In genomic region chr9:115114084-115114483, GRCh38 we compare ENCODE assay signal across 24 cellular contexts. TPM values are rescaled to one million over a fixed set of nuclear protein-coding genes. Genes with fewer than 3 reads are reported as not detected.
A peak's percentile ranks its signal among the peaks of the same experiment; 100 is the strongest.
DNase-seq lines count a peak whose midpoint lies in the region; ATAC-seq and TF ChIP-seq lines count a peak whose summit lies in the region.
"Had no signal": no experiment of that assay in that cellular context is flagged by ENCODE, and none has a peak within 500 bp of the region (broad histone marks: within the 10 kb centered on the region; RNA-seq: fewer than 3 reads in every experiment).

No MANE protein-coding gene starts in this region.

- intact Hi-C loops in tibial artery (cut with DNase I; ENCODE audit: low total_unique reads), result loop anchor here (5.0 kb wide), 1 partner anchor 333 kb away; no protein-coding TSS in a partner anchor

- H3K9me3 Mint-ChIP-seq in activated T-helper 17 cell treated with anti-CD3 and anti-CD28 coated beads, Interleukin-2, amount 50 U/mL, for 72 hours, result no peaks in the 10 kb centered on the region
- H3K9me3 Mint-ChIP-seq: CD4-positive, alpha-beta memory T cell had no signal

- H3K9me3 ChIP-seq in SK-N-SH (no peaks in the 10 kb centered on the region), muscle layer of duodenum (ENCODE audit: control insufficient read depth in 1 of 2, low read length in 2 of 2) (no peaks in the 10 kb centered on the region), tibial artery (no peaks in the 10 kb centered on the region)
- H3K9me3 ChIP-seq: BLaER1, Caco-2, Peyer's patch had no signal

- no peaks in the 10 kb centered on the region for H3K36me3 Mint-ChIP-seq in activated T-helper 17 cell treated with anti-CD3 and anti-CD28 coated beads, Interleukin-2, amount 50 U/mL, for 72 hours (ENCODE audit: low read depth)
- H3K36me3 Mint-ChIP-seq: CD4-positive, alpha-beta memory T cell; IgD-negative memory B cell had no signal

- DNase-seq in SK-N-SH (no peak), epithelial cell of prostate (ENCODE audit: low read depth, low spot score) (no peak), tibial artery (no peak), occipital lobe (lab: John Stamatoyannopoulos, UW) (no peak)
- DNase-seq: ACHN; Caco-2; CD4-positive, alpha-beta memory T cell; DMS153; GF-D8; NCI-H1694; NCI-H2081; NCI-H2171; NCI-H345; NCI-H524; NCI-H774; Peyer's patch had no signal

- peak overlapping the region in 1 of 2 experiments; percentile 92; a peak in 2 of 4 replicates for H3K27ac ChIP-seq in SK-N-SH (ENCODE audit: low read depth in 2 of 2, low read length in 1 of 2)
- H3K27ac ChIP-seq in epithelial cell of prostate, result peak overlapping the region; percentile 90
- peak overlapping the region; percentile 92 for H3K27ac ChIP-seq in muscle layer of duodenum (ENCODE audit: low read length)
- H3K27ac ChIP-seq in tibial artery, result peak overlapping the region; percentile 76 to 85
- H3K27ac ChIP-seq: 22Rv1, BLaER1 had no signal

- H3K9ac ChIP-seq in SK-N-SH, result no peak overlapping the region
- H3K9ac ChIP-seq: BLaER1 had no signal

- H4K20me1 ChIP-seq in SK-N-SH (ENCODE audit: insufficient read depth), result peaks cover 12% of the 10 kb centered on the region; the same call in 1 of the 2 replicates
- H4K20me1 ChIP-seq: BLaER1 had no signal

- H3K4me3 ChIP-seq in SK-N-SH (ENCODE audit: low read depth in 2 of 2, low read length in 1 of 2) (peak overlapping the region in 1 of 2 experiments; percentile 16; a peak in 1 of 4 replicates), muscle layer of duodenum (ENCODE audit: low read depth in 1 of 2, low read length in 2 of 2) (peak overlapping the region in 1 of 2 donors; percentile 64), tibial artery (peak overlapping the region in 1 of 2 donors; percentile 57)
- H3K4me3 ChIP-seq: BLaER1 had no signal

- TF ChIP-seq CTCF in SK-N-SH (IDR thresholded peaks at IDR 0.05) (no peak), tibial artery (IDR thresholded peaks at IDR 0.05) (no peak)

- 79% methylated on average over 4 of the region's 4 CpGs for WGBS in SK-N-SH (ENCODE audit: low lambda C conversion rate)

- peaks cover 55% of the 10 kb centered on the region for H3K27me3 Mint-ChIP-seq in activated T-helper 17 cell treated with anti-CD3 and anti-CD28 coated beads, Interleukin-2, amount 50 U/mL, for 72 hours

- TF ChIP-seq RAD21 in SK-N-SH (IDR thresholded peaks at IDR 0.05; ENCODE audit: low read length), result no peak

- no peaks in the 10 kb centered on the region for H3K4me1 Mint-ChIP-seq in activated T-helper 17 cell treated with anti-CD3 and anti-CD28 coated beads, Interleukin-2, amount 50 U/mL, for 72 hours

- H3K79me2 ChIP-seq in SK-N-SH (ENCODE audit: insufficient read depth), result peaks cover 86% of the 10 kb centered on the region

- no peaks in the 10 kb centered on the region for H3K9me2 ChIP-seq in SK-N-SH

- peaks cover 35 to 47% of the 10 kb centered on the region in 2 experiments for H3K36me3 ChIP-seq in SK-N-SH (replicated peaks in 1 of 2; ENCODE audit: control insufficient read depth in 1 of 2, insufficient read depth in 2 of 2, low read length in 1 of 2)
- H3K36me3 ChIP-seq in muscle layer of duodenum (ENCODE audit: control insufficient read depth in 1 of 2, insufficient read depth in 2 of 2, low read length in 2 of 2), result peaks cover 10 to 11% of the 10 kb centered on the region in 2 donors
- peaks cover 0 to 6% (median 0%) of the 10 kb centered on the region in 3 donors for H3K36me3 ChIP-seq in tibial artery
- H3K36me3 ChIP-seq: BLaER1, Peyer's patch had no signal

- POLR2A ChIA-PET in SK-N-SH (lab: Yijun Ruan, JAX), result no interaction called here

- no peak overlapping the region for H3K4me3 Mint-ChIP-seq in activated T-helper 17 cell treated with anti-CD3 and anti-CD28 coated beads, Interleukin-2, amount 50 U/mL, for 72 hours
- H3K4me3 Mint-ChIP-seq: CD4-positive, alpha-beta memory T cell; IgD-negative memory B cell had no signal

- H3K27ac Mint-ChIP-seq in activated T-helper 17 cell treated with anti-CD3 and anti-CD28 coated beads, Interleukin-2, amount 50 U/mL, for 72 hours, result no peak overlapping the region
- H3K27ac Mint-ChIP-seq: CD4-positive, alpha-beta memory T cell; IgD-negative memory B cell had no signal

- CTCF ChIA-PET in SK-N-SH (lab: Yijun Ruan, JAX), result no interaction called here

- peak overlapping the region; percentile 76; the same call in 1 of the 2 replicates for H3K4me2 ChIP-seq in SK-N-SH
- H3K4me2 ChIP-seq: BLaER1 had no signal

- ATAC-seq in SK-N-SH treated with all-trans-retinoic acid at 6 μM for 48 hours (no peak), HG03108 (IDR thresholded peaks at IDR 0.05; ENCODE audit: unreplicated experiment) (no peak)
- ATAC-seq in activated T-helper 17 cell treated with anti-CD3 and anti-CD28 coated beads, Interleukin-2, amount 50 U/mL, for 72 hours (replicated peaks), result no peak
- ATAC-seq: Right ventricle myocardium inferior had no signal

- no peaks in the 10 kb centered on the region for H3K27me3 ChIP-seq in SK-N-SH (ENCODE audit: insufficient read depth)
- peaks cover 8% of the 10 kb centered on the region for H3K27me3 ChIP-seq in muscle layer of duodenum (ENCODE audit: low read depth, low read length)
- no peaks in the 10 kb centered on the region for H3K27me3 ChIP-seq in tibial artery
- H3K27me3 ChIP-seq: Peyer's patch had no signal

- peaks cover 78% of the 10 kb centered on the region for H3F3A ChIP-seq in SK-N-SH (replicated peaks; ENCODE audit: insufficient read depth)

- peaks cover 10 to 24% of the 10 kb centered on the region in 2 experiments; a peak in 3 of 4 replicates for H3K4me1 ChIP-seq in SK-N-SH (ENCODE audit: control insufficient read depth in 1 of 2, insufficient read depth in 2 of 2, low read depth in 1 of 2, low read length in 1 of 2)
- peaks cover 0 to 6% of the 10 kb centered on the region in 2 donors for H3K4me1 ChIP-seq in muscle layer of duodenum (ENCODE audit: control insufficient read depth in 1 of 2, insufficient read depth in 2 of 2, low read length in 2 of 2)
- peaks cover 0 to 67% (median 18%) of the 10 kb centered on the region in 4 donors for H3K4me1 ChIP-seq in tibial artery
- H3K4me1 ChIP-seq: BLaER1, Caco-2, Peyer's patch had no signal

- TF ChIP-seq EP300 in SK-N-SH (IDR thresholded peaks at IDR 0.05; ENCODE audit: borderline replicate concordance in 1 of 2, low read depth in 1 of 2, low read length in 1 of 2), result no peak

- H2AFZ ChIP-seq in SK-N-SH (ENCODE audit: low read depth), result no peak overlapping the region

TF ChIP-seq in SK-N-SH, 30 proteins besides CTCF, POLR2A, EP300 and RAD21:
- TF ChIP-seq YY1 (IDR thresholded peaks at IDR 0.05; ENCODE audit: low read depth) (no peak), RXRA (IDR thresholded peaks at IDR 0.05; ENCODE audit: borderline replicate concordance, low read depth) (no peak), TCF12 (IDR thresholded peaks at IDR 0.05) (no peak), JUND (IDR thresholded peaks at IDR 0.05) (no peak), MAX (IDR thresholded peaks at IDR 0.05; ENCODE audit: low read depth) (no peak), ELF1 (IDR thresholded peaks at IDR 0.05) (no peak), MXI1 (IDR thresholded peaks at IDR 0.05; ENCODE audit: low read depth, low read length) (no peak)
- TF ChIP-seq, protein P1, sequence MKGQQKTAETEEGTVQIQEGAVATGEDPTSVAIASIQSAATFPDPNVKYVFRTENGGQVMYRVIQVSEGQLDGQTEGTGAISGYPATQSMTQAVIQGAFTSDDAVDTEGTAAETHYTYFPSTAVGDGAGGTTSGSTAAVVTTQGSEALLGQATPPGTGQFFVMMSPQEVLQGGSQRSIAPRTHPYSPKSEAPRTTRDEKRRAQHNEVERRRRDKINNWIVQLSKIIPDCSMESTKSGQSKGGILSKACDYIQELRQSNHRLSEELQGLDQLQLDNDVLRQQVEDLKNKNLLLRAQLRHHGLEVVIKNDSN (IDR thresholded peaks at IDR 0.05; ENCODE audit: borderline replicate concordance, low read depth), result no peak

TF ChIP-seq in SK-N-SH treated with all-trans-retinoic acid at 6 μM for 48 hours, 23 proteins besides CTCF, POLR2A, EP300 and RAD21 (continues in another document):
- TF ChIP-seq PPARA (CRISPR knock-in tag; IDR thresholded peaks at IDR 0.05; ENCODE audit: borderline replicate concordance) (no peak), ISL1 (CRISPR knock-in tag; IDR thresholded peaks at IDR 0.05) (no peak), GLIS3 (CRISPR knock-in tag; IDR thresholded peaks at IDR 0.05) (no peak), OSR1 (CRISPR knock-in tag; IDR thresholded peaks at IDR 0.05) (no peak), ARNTL (CRISPR knock-in tag; IDR thresholded peaks at IDR 0.05; ENCODE audit: borderline replicate concordance, low read depth) (no peak), ZNF565 (CRISPR knock-in tag; conservative IDR thresholded peaks at IDR 0.05; ENCODE audit: low read depth) (no peak), ZFP3 (CRISPR knock-in tag; IDR thresholded peaks at IDR 0.05) (no peak), BACH2 (CRISPR knock-in tag; IDR thresholded peaks at IDR 0.05; ENCODE audit: borderline replicate concordance) (no peak), SNAI2 (CRISPR knock-in tag; IDR thresholded peaks at IDR 0.05) (no peak), ZNF70 (CRISPR knock-in tag; IDR thresholded peaks at IDR 0.05) (no peak), ZC3H10 (CRISPR knock-in tag; IDR thresholded peaks at IDR 0.05) (no peak), ZFP30 (CRISPR knock-in tag; IDR thresholded peaks at IDR 0.05) (no peak), ZNF8 (CRISPR knock-in tag; IDR thresholded peaks at IDR 0.05) (no peak), POU6F1 (CRISPR knock-in tag; IDR thresholded peaks at IDR 0.05; ENCODE audit: borderline replicate concordance, low read depth) (no peak)

RNA-seq across cellular contexts. Expression of gene TNC, which starts 3.9 kb away (rescaled TPM):
- polyA plus RNA-seq in SK-N-SH (2012; rRNA removed), result 572 and 805 TPM in 2 replicates
- polyA plus RNA-seq in SK-N-SH (2012; cell fraction: cytosol; rRNA removed), result 444 and 596 TPM in 2 replicates
- 772 and 1,095 TPM in 2 replicates for polyA plus RNA-seq in SK-N-SH (2012; cell fraction: nucleus; rRNA removed)
- not detected for total RNA-seq in activated T-helper 17 cell treated with anti-CD3 and anti-CD28 coated beads, Interleukin-2, amount 50 U/mL, for 72 hours
- total RNA-seq in occipital lobe, result 73.6 TPM
- total RNA-seq: CD4-positive, alpha-beta memory T cell had no signal
- polyA plus RNA-seq: CD4-positive, alpha-beta memory T cell; IgD-negative memory B cell had no signal

Comparison
In these comparisons a context has a peak if more than half of its experiments do, and no peak if none do; other contexts are left out.
1. RNA of gene TNC, which starts 3.9 kb away (total RNA-seq): 73.6 TPM in occipital lobe (single experiment); not detected in activated T-helper 17 cell treated with anti-CD3 and anti-CD28 coated beads, Interleukin-2, amount 50 U/mL, for 72 hours; every median in the first group is over 10 times any median in the second.